In the genomic region with DNA sequence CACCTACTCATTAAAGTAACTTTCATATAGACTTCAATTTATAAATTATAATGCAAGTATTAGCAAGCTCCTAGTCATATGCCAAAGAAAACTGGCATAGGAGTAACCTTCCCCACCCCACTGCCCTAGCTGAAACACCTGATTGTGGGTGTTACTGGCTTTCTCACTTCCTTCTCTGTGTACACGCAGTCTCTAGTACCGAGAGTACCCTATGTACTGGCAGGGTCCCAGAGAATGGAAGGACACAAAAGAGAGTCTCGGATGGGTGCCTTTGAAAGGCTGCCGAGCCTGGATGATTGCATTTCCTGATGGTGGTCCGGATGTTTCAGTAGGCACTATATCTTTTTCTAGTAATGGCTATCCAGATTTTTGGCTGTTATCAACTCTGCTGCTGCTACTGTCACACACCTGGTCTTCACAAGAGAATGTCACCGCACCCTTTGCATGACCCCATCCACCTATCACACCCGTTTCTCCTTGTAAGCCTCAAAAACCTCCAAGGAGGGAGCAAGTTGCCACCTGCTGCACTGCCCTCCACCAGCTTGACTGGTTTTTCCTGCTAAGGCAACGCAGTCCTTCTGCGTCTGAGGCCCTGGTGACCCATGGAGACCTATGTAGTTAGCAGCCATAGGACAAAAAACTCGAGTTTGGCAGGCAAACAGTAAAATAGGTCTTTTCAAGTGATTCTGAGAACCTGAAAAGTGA, we compare ENCODE assay signal across 9 cellular contexts. TPM values are rescaled to one million over a fixed set of nuclear protein-coding genes. Genes with fewer than 3 reads are reported as not detected.
DNase-seq lines count a peak whose midpoint lies in the region; ATAC-seq, FAIRE-seq and TF ChIP-seq lines count a peak whose summit lies in the region.
"Had no signal": no experiment of that assay in that cellular context is flagged by ENCODE, and none has a peak within 500 bp of the region (broad histone marks: within the 10 kb centered on the region; RNA-seq: fewer than 3 reads in every experiment).

No MANE protein-coding gene starts in this region.

- DNase-seq in NCI-H345 (lab: John Stamatoyannopoulos, UW) (peak; percentile 98), nephron progenitor cell (peak; percentile 6), frontal cortex (ENCODE audit: low spot score in 2 of 2) (no peak), amniotic stem cell (lab: John Stamatoyannopoulos, UW) (no peak), ovary (no peak)
- no peak for DNase-seq in stimulated activated CD4-positive, alpha-beta T cell treated with anti-CD3 and anti-CD28 coated beads, Interleukin-12 subunit alpha, Interleukin-12 subunit beta, amount 100 ng/mL, for 4 hours

- no peaks in the 10 kb centered on the region for H3K36me3 ChIP-seq in ovary
- H3K36me3 ChIP-seq: neutrophil had no signal

- peaks cover 13% of the 10 kb centered on the region for H3K27me3 Mint-ChIP-seq in nephron progenitor cell (ENCODE audit: low read depth, poor library complexity)

- H3K27me3 ChIP-seq in ovary: no peaks in the 10 kb centered on the region
- H3K27me3 ChIP-seq: neutrophil had no signal

- peak; percentile 96 for ATAC-seq in GM18867 (IDR thresholded peaks at IDR 0.05; ENCODE audit: unreplicated experiment)
- peak; percentile 74 for ATAC-seq in HG02943 (IDR thresholded peaks at IDR 0.05; ENCODE audit: low read depth, unreplicated experiment)

- H3K27ac ChIP-seq in ovary: no peak overlapping the region

- H3K27ac Mint-ChIP-seq in nephron progenitor cell: peak overlapping the region; percentile 19

- TF ChIP-seq CTCF in nephron progenitor cell (IDR thresholded peaks at IDR 0.05) (no peak), ovary (IDR thresholded peaks at IDR 0.05) (no peak)

- H3K4me1 ChIP-seq in ovary (ENCODE audit: insufficient read depth): peaks cover 5% of the 10 kb centered on the region

- no peaks in the 10 kb centered on the region for H3K9me3 ChIP-seq in ovary
- H3K9me3 ChIP-seq: neutrophil had no signal

- no peak overlapping the region for H3K4me3 ChIP-seq in ovary

- WGBS in ovary, 3 donors: 79 to 85% (median 81%) methylated on average over 10 of the region's 10 CpGs

- H3K4me3 Mint-ChIP-seq in nephron progenitor cell: no peak overlapping the region

- FAIRE-seq in frontal cortex (lab: Jason Lieb, UNC): no peak

- H3K9me3 Mint-ChIP-seq in nephron progenitor cell: no peaks in the 10 kb centered on the region

- no peak for TF ChIP-seq EP300 in ovary (IDR thresholded peaks at IDR 0.05)

- no peak for TF ChIP-seq POLR2A in ovary (IDR thresholded peaks at IDR 0.05)

- no peaks in the 10 kb centered on the region for H3K36me3 Mint-ChIP-seq in nephron progenitor cell (ENCODE audit: low read depth)

- intact Hi-C loops in ovary (cut with DNase I): no loop called here

- peaks cover 27% of the 10 kb centered on the region for H3K4me1 Mint-ChIP-seq in nephron progenitor cell

RNA-seq across cellular contexts. Expression of a gene that starts 53.8 kb away (rescaled TPM):
- total RNA-seq in frontal cortex (56.3 TPM), ovary (10 to 100 TPM; 40.5 to 67.8 (median 50.3) TPM)
- 10 to 100 TPM; 27.4 to 52.6 TPM for polyA plus RNA-seq in ovary

Comparison
In these comparisons a context has a peak if more than half of its experiments do, and no peak if none do; other contexts are left out.
1. DNase-seq: peak in NCI-H345 (single experiment) and nephron progenitor cell (single experiment); none in frontal cortex (0 of 2), stimulated activated CD4-positive, alpha-beta T cell treated with anti-CD3 and anti-CD28 coated beads, Interleukin-12 subunit alpha, Interleukin-12 subunit beta, amount 100 ng/mL, for 4 hours (single experiment), amniotic stem cell (single experiment) and ovary (0 of 5).